Comparison of ENCODE assay signal across 8 cellular contexts in the genomic region with DNA sequence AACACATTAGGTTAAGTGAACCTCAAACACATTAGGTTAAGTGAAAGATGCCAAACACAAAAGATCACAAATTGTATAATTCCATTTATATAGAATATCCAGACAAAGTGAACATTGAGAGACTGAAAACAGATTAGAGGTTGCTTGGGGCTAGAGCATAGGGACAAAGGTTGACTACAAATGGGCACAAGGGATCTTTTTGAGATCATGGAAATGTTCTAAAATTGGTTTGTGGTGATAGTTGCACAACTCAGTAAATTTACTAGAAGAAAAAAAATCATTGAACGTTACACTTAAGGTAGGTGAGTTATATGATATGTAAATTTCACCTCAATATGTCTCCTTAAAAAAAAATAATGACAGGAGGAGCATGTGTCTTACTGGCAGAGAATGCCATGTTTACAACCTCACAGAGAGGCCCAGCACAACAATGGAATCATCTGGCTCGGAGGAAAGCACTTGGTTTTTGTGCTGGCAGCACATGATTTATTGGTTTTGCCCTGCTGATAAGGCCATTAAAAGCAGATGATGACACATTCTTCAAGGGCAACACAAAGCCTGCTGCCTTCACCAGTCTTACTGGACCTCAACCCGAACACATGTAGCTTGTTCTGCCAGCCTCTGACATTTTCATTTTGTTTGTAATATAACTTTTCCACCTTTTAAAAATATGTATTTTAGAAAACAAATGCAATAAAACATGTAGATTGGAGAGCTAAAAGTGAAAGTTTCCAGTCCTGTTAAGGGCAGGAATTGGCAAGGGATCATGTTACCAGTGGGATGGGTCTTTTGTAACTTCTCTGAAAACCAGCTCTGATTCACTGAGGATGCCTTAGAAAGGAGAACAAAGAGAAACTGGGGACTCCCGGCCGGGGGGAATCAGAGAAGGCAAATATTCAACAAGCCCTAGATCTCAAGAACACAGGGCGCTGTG. TPM values are rescaled to one million over a fixed set of nuclear protein-coding genes. Genes with fewer than 3 reads are reported as not detected.
DNase-seq lines count a peak whose midpoint lies in the region; ATAC-seq and TF ChIP-seq lines count a peak whose summit lies in the region.
"Had no signal": no experiment of that assay in that cellular context is flagged by ENCODE, and none has a peak within 500 bp of the region (broad histone marks: within the 10 kb centered on the region; RNA-seq: fewer than 3 reads in every experiment).

No MANE protein-coding gene starts in this region.

- 24 to 26% methylated on average over 6 of the region's 6 CpGs for WGBS in lower leg skin, 2 donors

- no peak for TF ChIP-seq POLR2A in lower leg skin (IDR thresholded peaks at IDR 0.05)

- H3K27me3 ChIP-seq in RWPE2 (ENCODE audit: insufficient read depth, poor library complexity, severe bottlenecking) (no peaks in the 10 kb centered on the region), skeletal muscle satellite cell (ENCODE audit: control insufficient read depth, insufficient read depth, low read length) (no peaks in the 10 kb centered on the region)
- H3K27me3 ChIP-seq in CD4-positive, alpha-beta memory T cell (ENCODE audit: insufficient read depth, low read length): peaks cover 5% of the 10 kb centered on the region

- H3K9me3 Mint-ChIP-seq in CD4-positive, alpha-beta memory T cell: no peaks in the 10 kb centered on the region

- peaks cover 18% of the 10 kb centered on the region for H3K4me1 ChIP-seq in RWPE2 (ENCODE audit: insufficient read depth, poor library complexity, severe bottlenecking)
- H3K4me1 ChIP-seq in skeletal muscle satellite cell (ENCODE audit: control insufficient read depth, insufficient read depth, low read length): peaks cover 16% of the 10 kb centered on the region
- H3K4me1 ChIP-seq in CD4-positive, alpha-beta memory T cell (ENCODE audit: insufficient read depth, low read length): no peaks in the 10 kb centered on the region

- no peaks in the 10 kb centered on the region for H3K4me1 Mint-ChIP-seq in CD4-positive, alpha-beta memory T cell

- no peak overlapping the region for H3K4me3 Mint-ChIP-seq in CD4-positive, alpha-beta memory T cell

- intact Hi-C loops in Right ventricle myocardium superior (cut with DNase I): no loop called here
- intact Hi-C loops in CD4-positive, alpha-beta memory T cell (cut with micrococcal nuclease): no loop called here
- intact Hi-C loops in lower leg skin (cut with DNase I; ENCODE audit: low total_unique reads): no loop called here

- POLR2A ChIA-PET in CD4-positive, alpha-beta memory T cell (lab: Charles Lee; ENCODE audit: partially characterized antibody): no interaction called here

- peaks cover 8 to 14% of the 10 kb centered on the region in 2 donors for H3K27me3 Mint-ChIP-seq in CD4-positive, alpha-beta memory T cell

- DNase-seq in HuH-7.5 (ENCODE audit: low spot score) (peak; percentile 36), RWPE2 (ENCODE audit: low spot score) (no peak), Right ventricle myocardium superior (no peak), lower leg skin (ENCODE audit: low spot score in 2 of 2) (no peak)
- DNase-seq in CD4-positive, alpha-beta memory T cell: no peak

- H3K4me3 ChIP-seq in RWPE2 (ENCODE audit: severe bottlenecking) (no peak overlapping the region), skeletal muscle satellite cell (ENCODE audit: low read length) (peak overlapping the region; percentile 59), lower leg skin (ENCODE audit: low read depth, poor library complexity, severe bottlenecking) (no peak overlapping the region)
- no peak overlapping the region for H3K4me3 ChIP-seq in CD4-positive, alpha-beta memory T cell (ENCODE audit: low read length in 2 of 2)

- H3K9me3 ChIP-seq in RWPE2 (ENCODE audit: severe bottlenecking) (no peaks in the 10 kb centered on the region), skeletal muscle satellite cell (replicated peaks; ENCODE audit: low read length) (no peaks in the 10 kb centered on the region)
- no peaks in the 10 kb centered on the region for H3K9me3 ChIP-seq in CD4-positive, alpha-beta memory T cell (ENCODE audit: control insufficient read depth in 1 of 2, low read length in 2 of 2)

- no peak overlapping the region for H3K27ac Mint-ChIP-seq in CD4-positive, alpha-beta memory T cell

- ATAC-seq in RWPE2 (ENCODE audit: low read depth): peak; percentile 83
- peak; percentile 62 for ATAC-seq in Right ventricle myocardium superior (ENCODE audit: poor library complexity)
- no peak for ATAC-seq in GM21786 (IDR thresholded peaks at IDR 0.05; ENCODE audit: unreplicated experiment)
- ATAC-seq: Panc1 had no signal

- peak overlapping the region; percentile 33 for H3K9ac ChIP-seq in skeletal muscle satellite cell (ENCODE audit: low read depth, low read length)

- peak overlapping the region; percentile 71 for H3K4me2 ChIP-seq in skeletal muscle satellite cell (ENCODE audit: low read length)

- H3K36me3 ChIP-seq in RWPE2 (ENCODE audit: low read depth): no peaks in the 10 kb centered on the region
- no peaks in the 10 kb centered on the region for H3K36me3 ChIP-seq in skeletal muscle satellite cell (ENCODE audit: insufficient read depth, low read length)
- no peaks in the 10 kb centered on the region for H3K36me3 ChIP-seq in CD4-positive, alpha-beta memory T cell (ENCODE audit: insufficient read depth, low read length)

- peak overlapping the region; percentile 17 for H3K27ac ChIP-seq in RWPE2 (ENCODE audit: poor library complexity, severe bottlenecking)
- H3K27ac ChIP-seq in CD4-positive, alpha-beta memory T cell (ENCODE audit: low read depth, low read length): no peak overlapping the region

- TF ChIP-seq CTCF in RWPE2 (IDR thresholded peaks at IDR 0.05; ENCODE audit: poor library complexity, severe bottlenecking): no peak
- no peak for TF ChIP-seq CTCF in lower leg skin (IDR thresholded peaks at IDR 0.05)

- H3K36me3 Mint-ChIP-seq in CD4-positive, alpha-beta memory T cell: no peaks in the 10 kb centered on the region

- CTCF ChIA-PET in CD4-positive, alpha-beta memory T cell (lab: Charles Lee; ENCODE audit: partially characterized antibody): interaction anchor here (0.7 to 3.4 kb wide), 5 partner anchors 8 to 221 kb away, joined by 3 to 8 read pairs (median 4); a partner anchor contains a TSS

RNA-seq across cellular contexts. Expression of a gene that starts 11.9 kb away (rescaled TPM):
- total RNA-seq in Right ventricle myocardium superior: 511 TPM
- total RNA-seq in skeletal muscle satellite cell (2012; rRNA removed): 0.66 TPM in 1 of 2 replicates, not detected in the other
- not detected for total RNA-seq in CD4-positive, alpha-beta memory T cell
- under 1 TPM in 1 of 2 donors, not detected in 1; 0.17 TPM for polyA plus RNA-seq in CD4-positive, alpha-beta memory T cell
- not detected for total RNA-seq in lower leg skin

RNA-seq across cellular contexts. Expression of a gene that starts 42.1 kb away (rescaled TPM):
- total RNA-seq in Right ventricle myocardium superior (78.6 TPM), lower leg skin (not detected)
- under 0.01 TPM in 1 of 2 replicates, not detected in the other for total RNA-seq in skeletal muscle satellite cell (2012; rRNA removed)
- not detected for total RNA-seq in CD4-positive, alpha-beta memory T cell
- polyA plus RNA-seq in CD4-positive, alpha-beta memory T cell: under 1 TPM; 0.10 to 0.21 TPM

Comparison
In these comparisons a context has a peak if more than half of its experiments do, and no peak if none do; other contexts are left out.
1. RNA of a gene that starts 11.9 kb away (total RNA-seq): 511 TPM in Right ventricle myocardium superior (single experiment); not detected in CD4-positive, alpha-beta memory T cell and not detected in lower leg skin; every median in the first group is over 100 times any median in the second.
2. RNA of a gene that starts 42.1 kb away (total RNA-seq): 78.6 TPM in Right ventricle myocardium superior (single experiment); not detected in CD4-positive, alpha-beta memory T cell and not detected in lower leg skin; every median in the first group is over 10 times any median in the second.